ENCODE assay signal across 1 cellular context in genomic region chr10:26737730-26738129, GRCh38.
TF ChIP-seq lines count a peak whose summit lies in the region.

No MANE protein-coding gene starts in this region.

TF ChIP-seq in GM12878, 131 proteins besides CTCF, POLR2A, EP300 and RAD21 (continued from another document and continues in another):
- TF ChIP-seq, protein P1, sequence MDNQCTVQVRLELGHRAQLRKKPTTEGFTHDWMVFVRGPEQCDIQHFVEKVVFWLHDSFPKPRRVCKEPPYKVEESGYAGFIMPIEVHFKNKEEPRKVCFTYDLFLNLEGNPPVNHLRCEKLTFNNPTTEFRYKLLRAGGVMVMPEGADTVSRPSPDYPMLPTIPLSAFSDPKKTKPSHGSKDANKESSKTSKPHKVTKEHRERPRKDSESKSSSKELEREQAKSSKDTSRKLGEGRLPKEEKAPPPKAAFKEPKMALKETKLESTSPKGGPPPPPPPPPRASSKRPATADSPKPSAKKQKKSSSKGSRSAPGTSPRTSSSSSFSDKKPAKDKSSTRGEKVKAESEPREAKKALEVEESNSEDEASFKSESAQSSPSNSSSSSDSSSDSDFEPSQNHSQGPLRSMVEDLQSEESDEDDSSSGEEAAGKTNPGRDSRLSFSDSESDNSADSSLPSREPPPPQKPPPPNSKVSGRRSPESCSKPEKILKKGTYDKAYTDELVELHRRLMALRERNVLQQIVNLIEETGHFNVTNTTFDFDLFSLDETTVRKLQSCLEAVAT (IDR thresholded peaks at IDR 0.05) = peak; percentile 87; the same call in 1 of the 2 replicates
- TF ChIP-seq, protein P2, sequence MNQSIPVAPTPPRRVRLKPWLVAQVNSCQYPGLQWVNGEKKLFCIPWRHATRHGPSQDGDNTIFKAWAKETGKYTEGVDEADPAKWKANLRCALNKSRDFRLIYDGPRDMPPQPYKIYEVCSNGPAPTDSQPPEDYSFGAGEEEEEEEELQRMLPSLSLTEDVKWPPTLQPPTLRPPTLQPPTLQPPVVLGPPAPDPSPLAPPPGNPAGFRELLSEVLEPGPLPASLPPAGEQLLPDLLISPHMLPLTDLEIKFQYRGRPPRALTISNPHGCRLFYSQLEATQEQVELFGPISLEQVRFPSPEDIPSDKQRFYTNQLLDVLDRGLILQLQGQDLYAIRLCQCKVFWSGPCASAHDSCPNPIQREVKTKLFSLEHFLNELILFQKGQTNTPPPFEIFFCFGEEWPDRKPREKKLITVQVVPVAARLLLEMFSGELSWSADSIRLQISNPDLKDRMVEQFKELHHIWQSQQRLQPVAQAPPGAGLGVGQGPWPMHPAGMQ (IDR thresholded peaks at IDR 0.05; ENCODE audit: borderline replicate concordance) = no peak
- no peak for TF ChIP-seq ZSCAN29 (IDR thresholded peaks at IDR 0.05)
- peak; percentile 87 for TF ChIP-seq BCL3 (IDR thresholded peaks at IDR 0.05; ENCODE audit: borderline replicate concordance, insufficient read depth, low read depth, low read length, poor library complexity, severe bottlenecking)
- 0 out of 2 replicates have a peak, but pooled peaks have one; percentile 36 for TF ChIP-seq TCF3 (IDR thresholded peaks at IDR 0.05; ENCODE audit: borderline replicate concordance, insufficient read depth, low read depth, low read length)
- no peak; the same call in 1 of the 2 replicates for TF ChIP-seq USF2 (IDR thresholded peaks at IDR 0.05; ENCODE audit: borderline replicate concordance, low read depth, low read length)
- no peak for TF ChIP-seq HCFC1 (IDR thresholded peaks at IDR 0.05; ENCODE audit: low read length)
- no peak for TF ChIP-seq ZNF274 (IDR thresholded peaks at IDR 0.05; ENCODE audit: insufficient read depth, insufficient read length)
- no peak for TF ChIP-seq PKNOX1 (IDR thresholded peaks at IDR 0.05)
- TF ChIP-seq RELA (IDR thresholded peaks at IDR 0.05; ENCODE audit: borderline replicate concordance, partially characterized antibody) = peak; percentile 76
- peak; percentile 51; the same call in 1 of the 2 replicates for TF ChIP-seq PAX5 (IDR thresholded peaks at IDR 0.05; ENCODE audit: borderline replicate concordance, low read depth, low read length)
- TF ChIP-seq STAT3 (IDR thresholded peaks at IDR 0.05; ENCODE audit: low read depth, low read length) = no peak
- TF ChIP-seq FOXM1 (IDR thresholded peaks at IDR 0.05; ENCODE audit: low read depth, low read length) = peak; percentile 80; the same call in 1 of the 2 replicates
- no peak for TF ChIP-seq FOXK2 (IDR thresholded peaks at IDR 0.05)
- TF ChIP-seq NFIC (IDR thresholded peaks at IDR 0.05; ENCODE audit: low read depth, low read length) = peak; percentile 84
- TF ChIP-seq, protein P3, sequence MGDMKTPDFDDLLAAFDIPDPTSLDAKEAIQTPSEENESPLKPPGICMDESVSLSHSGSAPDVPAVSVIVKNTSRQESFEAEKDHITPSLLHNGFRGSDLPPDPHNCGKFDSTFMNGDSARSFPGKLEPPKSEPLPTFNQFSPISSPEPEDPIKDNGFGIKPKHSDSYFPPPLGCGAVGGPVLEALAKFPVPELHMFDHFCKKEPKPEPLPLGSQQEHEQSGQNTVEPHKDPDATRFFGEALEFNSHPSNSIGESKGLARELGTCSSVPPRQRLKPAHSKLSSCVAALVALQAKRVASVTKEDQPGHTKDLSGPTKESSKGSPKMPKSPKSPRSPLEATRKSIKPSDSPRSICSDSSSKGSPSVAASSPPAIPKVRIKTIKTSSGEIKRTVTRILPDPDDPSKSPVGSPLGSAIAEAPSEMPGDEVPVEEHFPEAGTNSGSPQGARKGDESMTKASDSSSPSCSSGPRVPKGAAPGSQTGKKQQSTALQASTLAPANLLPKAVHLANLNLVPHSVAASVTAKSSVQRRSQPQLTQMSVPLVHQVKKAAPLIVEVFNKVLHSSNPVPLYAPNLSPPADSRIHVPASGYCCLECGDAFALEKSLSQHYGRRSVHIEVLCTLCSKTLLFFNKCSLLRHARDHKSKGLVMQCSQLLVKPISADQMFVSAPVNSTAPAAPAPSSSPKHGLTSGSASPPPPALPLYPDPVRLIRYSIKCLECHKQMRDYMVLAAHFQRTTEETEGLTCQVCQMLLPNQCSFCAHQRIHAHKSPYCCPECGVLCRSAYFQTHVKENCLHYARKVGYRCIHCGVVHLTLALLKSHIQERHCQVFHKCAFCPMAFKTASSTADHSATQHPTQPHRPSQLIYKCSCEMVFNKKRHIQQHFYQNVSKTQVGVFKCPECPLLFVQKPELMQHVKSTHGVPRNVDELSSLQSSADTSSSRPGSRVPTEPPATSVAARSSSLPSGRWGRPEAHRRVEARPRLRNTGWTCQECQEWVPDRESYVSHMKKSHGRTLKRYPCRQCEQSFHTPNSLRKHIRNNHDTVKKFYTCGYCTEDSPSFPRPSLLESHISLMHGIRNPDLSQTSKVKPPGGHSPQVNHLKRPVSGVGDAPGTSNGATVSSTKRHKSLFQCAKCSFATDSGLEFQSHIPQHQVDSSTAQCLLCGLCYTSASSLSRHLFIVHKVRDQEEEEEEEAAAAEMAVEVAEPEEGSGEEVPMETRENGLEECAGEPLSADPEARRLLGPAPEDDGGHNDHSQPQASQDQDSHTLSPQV (IDR thresholded peaks at IDR 0.05) = no peak
- TF ChIP-seq KLF5 (IDR thresholded peaks at IDR 0.05; ENCODE audit: partially characterized antibody) = no peak
- TF ChIP-seq RB1 (IDR thresholded peaks at IDR 0.05; ENCODE audit: borderline replicate concordance) = no peak
- TF ChIP-seq ZNF217 (IDR thresholded peaks at IDR 0.05) = no peak
- TF ChIP-seq NR2C2 (IDR thresholded peaks at IDR 0.05; ENCODE audit: borderline replicate concordance, control insufficient read depth, insufficient read length, low read depth) = no peak
- no peak for TF ChIP-seq NFXL1 (IDR thresholded peaks at IDR 0.05; ENCODE audit: borderline replicate concordance)
- peak; percentile 95 for TF ChIP-seq SKIL (IDR thresholded peaks at IDR 0.05; ENCODE audit: low read depth, poor library complexity, severe bottlenecking)
- TF ChIP-seq, protein P4, sequence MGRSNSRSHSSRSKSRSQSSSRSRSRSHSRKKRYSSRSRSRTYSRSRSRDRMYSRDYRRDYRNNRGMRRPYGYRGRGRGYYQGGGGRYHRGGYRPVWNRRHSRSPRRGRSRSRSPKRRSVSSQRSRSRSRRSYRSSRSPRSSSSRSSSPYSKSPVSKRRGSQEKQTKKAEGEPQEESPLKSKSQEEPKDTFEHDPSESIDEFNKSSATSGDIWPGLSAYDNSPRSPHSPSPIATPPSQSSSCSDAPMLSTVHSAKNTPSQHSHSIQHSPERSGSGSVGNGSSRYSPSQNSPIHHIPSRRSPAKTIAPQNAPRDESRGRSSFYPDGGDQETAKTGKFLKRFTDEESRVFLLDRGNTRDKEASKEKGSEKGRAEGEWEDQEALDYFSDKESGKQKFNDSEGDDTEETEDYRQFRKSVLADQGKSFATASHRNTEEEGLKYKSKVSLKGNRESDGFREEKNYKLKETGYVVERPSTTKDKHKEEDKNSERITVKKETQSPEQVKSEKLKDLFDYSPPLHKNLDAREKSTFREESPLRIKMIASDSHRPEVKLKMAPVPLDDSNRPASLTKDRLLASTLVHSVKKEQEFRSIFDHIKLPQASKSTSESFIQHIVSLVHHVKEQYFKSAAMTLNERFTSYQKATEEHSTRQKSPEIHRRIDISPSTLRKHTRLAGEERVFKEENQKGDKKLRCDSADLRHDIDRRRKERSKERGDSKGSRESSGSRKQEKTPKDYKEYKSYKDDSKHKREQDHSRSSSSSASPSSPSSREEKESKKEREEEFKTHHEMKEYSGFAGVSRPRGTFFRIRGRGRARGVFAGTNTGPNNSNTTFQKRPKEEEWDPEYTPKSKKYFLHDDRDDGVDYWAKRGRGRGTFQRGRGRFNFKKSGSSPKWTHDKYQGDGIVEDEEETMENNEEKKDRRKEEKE (IDR thresholded peaks at IDR 0.05) = no peak
- TF ChIP-seq, protein P5, sequence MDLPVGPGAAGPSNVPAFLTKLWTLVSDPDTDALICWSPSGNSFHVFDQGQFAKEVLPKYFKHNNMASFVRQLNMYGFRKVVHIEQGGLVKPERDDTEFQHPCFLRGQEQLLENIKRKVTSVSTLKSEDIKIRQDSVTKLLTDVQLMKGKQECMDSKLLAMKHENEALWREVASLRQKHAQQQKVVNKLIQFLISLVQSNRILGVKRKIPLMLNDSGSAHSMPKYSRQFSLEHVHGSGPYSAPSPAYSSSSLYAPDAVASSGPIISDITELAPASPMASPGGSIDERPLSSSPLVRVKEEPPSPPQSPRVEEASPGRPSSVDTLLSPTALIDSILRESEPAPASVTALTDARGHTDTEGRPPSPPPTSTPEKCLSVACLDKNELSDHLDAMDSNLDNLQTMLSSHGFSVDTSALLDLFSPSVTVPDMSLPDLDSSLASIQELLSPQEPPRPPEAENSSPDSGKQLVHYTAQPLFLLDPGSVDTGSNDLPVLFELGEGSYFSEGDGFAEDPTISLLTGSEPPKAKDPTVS (IDR thresholded peaks at IDR 0.05; ENCODE audit: low read depth, low read length) = no peak
- peak; percentile 65 for TF ChIP-seq CREB1 (IDR thresholded peaks at IDR 0.05; ENCODE audit: low read depth)
- no peak for TF ChIP-seq ESRRA (IDR thresholded peaks at IDR 0.05; ENCODE audit: low read length)
- TF ChIP-seq RAD51 (IDR thresholded peaks at IDR 0.05) = peak; percentile 69
- TF ChIP-seq NKRF (conservative IDR thresholded peaks at IDR 0.05) = no peak
- no peak for TF ChIP-seq PML (IDR thresholded peaks at IDR 0.05; ENCODE audit: low read length)
- TF ChIP-seq ZNF622 (IDR thresholded peaks at IDR 0.05) = no peak
- TF ChIP-seq IRF4 (IDR thresholded peaks at IDR 0.05; ENCODE audit: low read depth, low read length) = peak; percentile 99
- no peak for TF ChIP-seq NR2F1 (conservative IDR thresholded peaks at IDR 0.05)
- TF ChIP-seq, protein P6, sequence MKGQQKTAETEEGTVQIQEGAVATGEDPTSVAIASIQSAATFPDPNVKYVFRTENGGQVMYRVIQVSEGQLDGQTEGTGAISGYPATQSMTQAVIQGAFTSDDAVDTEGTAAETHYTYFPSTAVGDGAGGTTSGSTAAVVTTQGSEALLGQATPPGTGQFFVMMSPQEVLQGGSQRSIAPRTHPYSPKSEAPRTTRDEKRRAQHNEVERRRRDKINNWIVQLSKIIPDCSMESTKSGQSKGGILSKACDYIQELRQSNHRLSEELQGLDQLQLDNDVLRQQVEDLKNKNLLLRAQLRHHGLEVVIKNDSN (IDR thresholded peaks at IDR 0.05; ENCODE audit: borderline replicate concordance, extremely low read length, insufficient read depth, low read depth, low read length) = no peak
